ENCODE assay signal across 15 cellular contexts in genomic region chr12:62536546-62536945, GRCh38.
DNase-seq lines count a peak whose midpoint lies in the region; ATAC-seq, FAIRE-seq and TF ChIP-seq lines count a peak whose summit lies in the region.
"Had no signal": no experiment of that assay in that cellular context is flagged by ENCODE, and none has a peak within 500 bp of the region (broad histone marks: within the 10 kb centered on the region; RNA-seq: fewer than 3 reads in every experiment).

No MANE protein-coding gene starts in this region.

- H3K14ac ChIP-seq in mesenchymal stem cell (ENCODE audit: low read length in 2 of 2) = no peak overlapping the region

- intact Hi-C loops in ascending aorta (cut with DNase I) (no loop called here), aorta (cut with DNase I) (no loop called here)

- 33 to 43% methylated on average over 4 of the region's 4 CpGs for WGBS in aorta, 2 donors
- WGBS in mesenchymal stem cell = 67% methylated on average over 3 of the region's 4 CpGs

- peaks cover 4% of the 10 kb centered on the region for H3K79me1 ChIP-seq in mesenchymal stem cell (replicated peaks; ENCODE audit: low read length, poor library complexity, severe bottlenecking)

- H2BK15ac ChIP-seq in mesenchymal stem cell (ENCODE audit: low read depth, poor library complexity, severe bottlenecking) = no peak overlapping the region

- DNase-seq in ascending aorta (ENCODE audit: low spot score in 2 of 2) (no peak), left lobe of liver (ENCODE audit: low spot score) (no peak), aorta (no peak), GM13977 (ENCODE audit: low spot score) (no peak), mesenchymal stem cell (no peak)
- DNase-seq: CD4-positive, CD25-positive, alpha-beta regulatory T cell; CD8-positive, alpha-beta memory T cell; COR-L47; DMS79; H9 had no signal

- ATAC-seq in left lobe of liver (peak; percentile 29), aorta (ENCODE audit: low FRiP score) (no peak)
- ATAC-seq: GM12878 had no signal

- no peak overlapping the region for H2BK5ac ChIP-seq in mesenchymal stem cell (ENCODE audit: low read depth, low read length, poor library complexity, severe bottlenecking)

- H3K36me3 ChIP-seq in ascending aorta = peaks cover 6 to 12% of the 10 kb centered on the region in 2 donors
- no peaks in the 10 kb centered on the region for H3K36me3 ChIP-seq in aorta (ENCODE audit: control insufficient read depth in 1 of 2, insufficient read depth in 2 of 2, low read length in 1 of 2)
- peaks cover 3 to 84% of the 10 kb centered on the region in 2 experiments for H3K36me3 ChIP-seq in mesenchymal stem cell (ENCODE audit: control insufficient read depth in 1 of 2, insufficient read depth in 2 of 2, low read depth in 1 of 2, low read length in 2 of 2)

- H3K27me3 ChIP-seq in ascending aorta (no peaks in the 10 kb centered on the region), aorta (ENCODE audit: control insufficient read depth in 1 of 2, insufficient read depth in 2 of 2, low read length in 1 of 2) (no peaks in the 10 kb centered on the region), mesenchymal stem cell (ENCODE audit: control insufficient read depth in 1 of 2, insufficient read depth in 1 of 2, low read length in 2 of 2) (no peaks in the 10 kb centered on the region)
- H3K27me3 ChIP-seq: BLaER1 treated with 17β-estradiol and CSF1 and Interleukin-3, amounts not matched to agents 10 nM and 100 nM had no signal

- no peak overlapping the region for H4K91ac ChIP-seq in mesenchymal stem cell (ENCODE audit: low read length)

- no peak overlapping the region for H4K8ac ChIP-seq in mesenchymal stem cell (ENCODE audit: low read length)

- no peak overlapping the region for H2BK12ac ChIP-seq in mesenchymal stem cell (ENCODE audit: low read length in 2 of 2)

- peaks cover 0 to 16% of the 10 kb centered on the region in 2 donors for H3K4me1 ChIP-seq in ascending aorta
- H3K4me1 ChIP-seq in aorta (ENCODE audit: control insufficient read depth in 1 of 2, insufficient read depth in 2 of 2, low read length in 2 of 2) = no peaks in the 10 kb centered on the region
- H3K4me1 ChIP-seq in mesenchymal stem cell (ENCODE audit: control insufficient read depth, insufficient read depth, low read depth, low read length) = peaks cover 4% of the 10 kb centered on the region

- H3K9me3 ChIP-seq in ascending aorta (no peaks in the 10 kb centered on the region), aorta (ENCODE audit: control insufficient read depth, low read length) (no peaks in the 10 kb centered on the region), mesenchymal stem cell (ENCODE audit: control insufficient read depth, low read length) (no peaks in the 10 kb centered on the region)
- H3K9me3 ChIP-seq: BLaER1 treated with 17β-estradiol and CSF1 and Interleukin-3, amounts not matched to agents 10 nM and 100 nM had no signal

- peak overlapping the region; percentile 8 to 45 for H3K27ac ChIP-seq in ascending aorta
- peak overlapping the region in 1 of 2 donors; percentile 51 for H3K27ac ChIP-seq in aorta (ENCODE audit: low read depth in 1 of 2, low read length in 2 of 2)
- H3K27ac ChIP-seq in mesenchymal stem cell (ENCODE audit: low read length, poor library complexity, severe bottlenecking) = no peak overlapping the region
- H3K27ac ChIP-seq: BLaER1 treated with 17β-estradiol and CSF1 and Interleukin-3, amounts not matched to agents 10 nM and 100 nM had no signal

- H3K23ac ChIP-seq in mesenchymal stem cell (ENCODE audit: low read length in 2 of 2) = no peak overlapping the region

- no peak overlapping the region for H3K4me2 ChIP-seq in mesenchymal stem cell (ENCODE audit: low read length, poor library complexity, severe bottlenecking)
- H3K4me2 ChIP-seq: BLaER1 treated with 17β-estradiol and CSF1 and Interleukin-3, amounts not matched to agents 10 nM and 100 nM had no signal

- no peak overlapping the region for H2AFZ ChIP-seq in mesenchymal stem cell (ENCODE audit: low read depth, low read length)

- no peak overlapping the region for H3K18ac ChIP-seq in mesenchymal stem cell (ENCODE audit: low read depth in 1 of 2, low read length in 2 of 2)

- no peak overlapping the region for H2AK5ac ChIP-seq in mesenchymal stem cell (ENCODE audit: low read length, severe bottlenecking)

- TF ChIP-seq CTCF in ascending aorta (IDR thresholded peaks at IDR 0.05) (no peak), GM13977 (IDR thresholded peaks at IDR 0.05; ENCODE audit: extremely low read depth, insufficient read depth, missing control alignments) (no peak)

- in situ Hi-C loops in GM13977 (cut with MboI; ENCODE audit: low pct_unique_long_range_greater_than_20kb, low sequenced_read_pairs, unreplicated experiment) = no loop called here

- no peak overlapping the region for H3K4ac ChIP-seq in mesenchymal stem cell (ENCODE audit: low read depth in 1 of 2, low read length in 2 of 2)

- H3K4me3 ChIP-seq in ascending aorta = no peak overlapping the region
- H3K4me3 ChIP-seq in aorta (ENCODE audit: low read length in 2 of 2) = no peak overlapping the region
- no peak overlapping the region for H3K4me3 ChIP-seq in mesenchymal stem cell (ENCODE audit: insufficient read depth in 1 of 2, low read depth in 1 of 2, low read length in 2 of 2)
- H3K4me3 ChIP-seq: BLaER1 treated with 17β-estradiol and CSF1 and Interleukin-3, amounts not matched to agents 10 nM and 100 nM; GM12878 had no signal

- no peak overlapping the region for H3K9ac ChIP-seq in mesenchymal stem cell (ENCODE audit: low read length)
- H3K9ac ChIP-seq: BLaER1 treated with 17β-estradiol and CSF1 and Interleukin-3, amounts not matched to agents 10 nM and 100 nM had no signal

- FAIRE-seq in G401.6 (lab: Jason Lieb, UNC) = peak; percentile 76
- FAIRE-seq: GM12878, H1, HTR-8/SVneo had no signal

- H2BK120ac ChIP-seq in mesenchymal stem cell (ENCODE audit: low read depth, low read length) = no peak overlapping the region
